Comparison of ENCODE assay signal across 10 cellular contexts in the genomic region with DNA sequence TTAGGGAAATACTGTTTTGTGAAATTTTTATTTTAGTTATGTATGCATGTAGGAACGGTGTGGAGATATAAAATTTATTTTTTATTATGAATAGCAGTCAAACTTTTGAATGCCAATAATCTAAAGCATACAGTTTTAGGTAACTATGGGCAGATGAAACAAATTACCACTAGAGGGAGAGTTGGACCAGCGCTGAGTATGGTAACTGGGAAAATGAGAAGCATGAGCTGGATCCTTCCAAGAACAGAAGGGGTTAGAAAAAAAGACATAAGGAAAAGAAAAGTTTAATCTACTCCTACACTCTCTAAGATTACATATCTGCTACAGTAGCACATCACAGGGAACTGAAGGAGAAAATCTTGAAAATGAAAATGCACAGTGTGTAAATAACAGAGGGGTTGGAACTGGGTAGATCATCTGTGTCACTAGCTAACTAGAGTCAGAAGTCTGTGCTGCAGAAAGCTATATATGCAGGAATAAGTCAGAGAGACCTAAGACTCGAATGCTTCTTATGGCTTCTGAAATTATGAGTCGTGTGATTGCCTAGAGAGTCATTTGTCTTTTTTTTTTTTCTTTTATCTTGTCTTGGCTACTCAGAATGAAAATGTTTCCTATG. TPM values are rescaled to one million over a fixed set of nuclear protein-coding genes. Genes with fewer than 3 reads are reported as not detected.
DNase-seq lines count a peak whose midpoint lies in the region; ATAC-seq, FAIRE-seq and TF ChIP-seq lines count a peak whose summit lies in the region.
"Had no signal": no experiment of that assay in that cellular context is flagged by ENCODE, and none has a peak within 500 bp of the region (broad histone marks: within the 10 kb centered on the region; RNA-seq: fewer than 3 reads in every experiment).

No MANE protein-coding gene starts in this region.

- WGBS in HepG2 (ENCODE audit: low lambda C conversion rate) = 2% methylated on average over 4 of the region's 4 CpGs

- CTCF ChIA-PET in HepG2 (lab: Yijun Ruan, JAX; ENCODE audit: low intra/inter-chr PET ratio, low total read pairs) = interaction anchor here (1.2 to 2.5 kb wide), 2 partner anchors 178 to 846 kb away, joined by 3 to 9 read pairs; no protein-coding TSS in a partner anchor

- peak; percentile 17 for DNase-seq in Caki2 (ENCODE audit: low read depth)
- DNase-seq in HuH-7 (ENCODE audit: low spot score) = peak; percentile 38
- peak; percentile 15 for DNase-seq in HepG2 (ENCODE audit: low spot score)
- DNase-seq in NCI-H1694 treated with DMSO at 0.1 percent for 48 hours (lab: John Stamatoyannopoulos, UW) = no peak
- DNase-seq in effector CD4-positive, alpha-beta T cell = no peak

- H3F3A ChIP-seq in SU-DHL-6 (ENCODE audit: insufficient read depth) = no peaks in the 10 kb centered on the region

- H3K36me3 ChIP-seq in SU-DHL-6 (ENCODE audit: low read length) = no peaks in the 10 kb centered on the region
- H3K36me3 ChIP-seq in HepG2 (replicated peaks in 1 of 2; ENCODE audit: control insufficient read depth in 1 of 2, insufficient read depth in 2 of 2, low read length in 2 of 2) = no peaks in the 10 kb centered on the region

- no peaks in the 10 kb centered on the region for H3K4me1 ChIP-seq in HepG2 (ENCODE audit: insufficient read depth, low read length)

- H3K9me3 ChIP-seq in SU-DHL-6 (ENCODE audit: insufficient read depth, low read length) = no peaks in the 10 kb centered on the region
- H3K9me3 ChIP-seq in HepG2 (ENCODE audit: low read length) = no peaks in the 10 kb centered on the region

- H3K4me3 ChIP-seq in SU-DHL-6 (ENCODE audit: insufficient read depth, low read length, poor library complexity, severe bottlenecking) = no peak overlapping the region
- H3K4me3 ChIP-seq in HepG2 (replicated peaks in 1 of 3; ENCODE audit: insufficient read depth in 1 of 3, low read depth in 2 of 3, low read length in 3 of 3) = no peak overlapping the region

- peak; percentile 53 for FAIRE-seq in HepG2 (lab: Jason Lieb, UNC)
- FAIRE-seq: GM18507 had no signal

- H3K4me2 ChIP-seq in SU-DHL-6 (ENCODE audit: low read depth, low read length, poor library complexity, severe bottlenecking) (no peak overlapping the region), HepG2 (ENCODE audit: low read depth, low read length) (no peak overlapping the region)

- ATAC-seq in HepG2 (peak; percentile 93), HG03378 (IDR thresholded peaks at IDR 0.05; ENCODE audit: unreplicated experiment) (no peak), HG03095 (IDR thresholded peaks at IDR 0.05; ENCODE audit: unreplicated experiment) (no peak)

- H2AFZ ChIP-seq in SU-DHL-6 (ENCODE audit: low read depth, low read length, severe bottlenecking) (no peak overlapping the region), HepG2 (ENCODE audit: low read length) (no peak overlapping the region)

- BruUV-seq in HepG2 (replicated peaks; lab: Mats Ljungman, UMichigan) = no TSS peak

- intact Hi-C loops in HepG2 (cut with micrococcal nuclease; ENCODE audit: unreplicated experiment) = loop anchor here (1.0 kb wide), 3 partner anchors 178 to 846 kb away; no protein-coding TSS in a partner anchor

- H3K79me2 ChIP-seq in SU-DHL-6 (ENCODE audit: insufficient read depth, low read length) = no peaks in the 10 kb centered on the region
- H3K79me2 ChIP-seq in HepG2 (ENCODE audit: insufficient read depth, low read length) = no peaks in the 10 kb centered on the region

- TF ChIP-seq POLR2A in HepG2 (IDR thresholded peaks at IDR 0.05; ENCODE audit: insufficient read depth in 1 of 2, low read depth in 2 of 2, low read length in 2 of 2) = no peak

- in situ Hi-C loops in Caki2 (cut with HindIII; ENCODE audit: low pct_unique_long_range_greater_than_20kb, low sequenced_read_pairs) = no loop called here
- in situ Hi-C loops in HepG2 (cut with HindIII; ENCODE audit: extremely low pct_ligation_motif_present, low pct_unique_long_range_greater_than_20kb) = loop anchor here (5.0 to 10.0 kb wide), 2 partner anchors 176 to 854 kb away; no protein-coding TSS in a partner anchor

- H3K27ac ChIP-seq in SU-DHL-6 (ENCODE audit: low read depth, low read length) (no peak overlapping the region), HepG2 (ENCODE audit: extremely low read length, insufficient read depth, low read length) (no peak overlapping the region)

- no peaks in the 10 kb centered on the region for H3K27me3 ChIP-seq in SU-DHL-6 (ENCODE audit: low read length)
- no peaks in the 10 kb centered on the region for H3K27me3 ChIP-seq in HepG2 (ENCODE audit: control insufficient read depth in 1 of 2, insufficient read depth in 2 of 2, low read length in 2 of 2)

- no peak for TF ChIP-seq RAD21 in HepG2 (CRISPR knock-in tag; IDR thresholded peaks at IDR 0.05)

- peak; percentile 23 for TF ChIP-seq CTCF in SU-DHL-6 (IDR thresholded peaks at IDR 0.05; ENCODE audit: insufficient read depth, low read length, poor library complexity, severe bottlenecking)
- peak; percentile 58 for TF ChIP-seq CTCF in HepG2 (CRISPR knock-in tag; IDR thresholded peaks at IDR 0.05)

- POLR2A ChIA-PET in HepG2 (lab: Yijun Ruan, JAX) = no interaction called here

- no peaks in the 10 kb centered on the region for H3K9me2 ChIP-seq in SU-DHL-6 (replicated peaks; ENCODE audit: insufficient read depth, low read length)

- H4K20me1 ChIP-seq in SU-DHL-6 (ENCODE audit: low read depth, low read length) (0 out of 2 replicates have a peak, but pooled peaks cover 4% of the 10 kb centered on the region), HepG2 (ENCODE audit: insufficient read depth, low read length) (no peaks in the 10 kb centered on the region)

- TF ChIP-seq EP300 in HepG2 (IDR thresholded peaks at IDR 0.05; ENCODE audit: low read depth in 2 of 2, low read length in 2 of 2) = no peak
- TF ChIP-seq EP300 in HepG2 (CRISPR knock-in tag; IDR thresholded peaks at IDR 0.05; ENCODE audit: borderline replicate concordance) = no peak

- H3K9ac ChIP-seq in SU-DHL-6 (ENCODE audit: low read length) = no peak overlapping the region
- H3K9ac ChIP-seq in HepG2 (ENCODE audit: insufficient read depth, low read depth, low read length) = no peak overlapping the region

RNA-seq across cellular contexts. Expression of gene REG3G, which starts 15.6 kb away (rescaled TPM):
- total RNA-seq in Caki2 (2014; rRNA removed; shearing (Covaris generic); ENCODE audit: low replicate concordance) = not detected in 2 replicates
- total RNA-seq in HepG2 (2016; rRNA removed; fragmentation: Illumina TruSeq; extraction: Trizol) = not detected in 2 replicates
- not detected in 2 replicates for total RNA-seq in HepG2 (2016; cell fraction: cytosol; rRNA removed; fragmentation: Illumina TruSeq; extraction: Trizol; ENCODE audit: low read depth)
- total RNA-seq in HepG2 (2016; cell fraction: insoluble cytoplasmic fraction; rRNA removed; fragmentation: Illumina TruSeq; extraction: Trizol) = not detected in 2 replicates
- not detected in 2 replicates for total RNA-seq in HepG2 (2016; cell fraction: membrane; rRNA removed; fragmentation: Illumina TruSeq; extraction: Trizol)
- not detected in 2 replicates for total RNA-seq in HepG2 (2016; cell fraction: nucleus; rRNA removed; fragmentation: Illumina TruSeq; extraction: Trizol)
- polyA plus RNA-seq in HepG2 (2011; rRNA removed) = not detected in 2 replicates
- polyA plus RNA-seq in HepG2 (2011; cell fraction: cytosol; rRNA removed) = not detected in 2 replicates
- not detected in 2 replicates for polyA plus RNA-seq in HepG2 (2011; cell fraction: nucleus; rRNA removed)
- polyA plus RNA-seq in HepG2 (2012) = not detected in 2 replicates
- polyA plus RNA-seq in HepG2 (2016; cell fraction: cytosol; fragmentation: Illumina TruSeq; extraction: Trizol; ENCODE audit: low read depth) = not detected in 2 replicates
- not detected in 2 replicates for polyA plus RNA-seq in HepG2 (2016; cell fraction: insoluble cytoplasmic fraction; fragmentation: Illumina TruSeq; extraction: Trizol; ENCODE audit: low read depth)
- not detected in 2 replicates for polyA plus RNA-seq in HepG2 (2016; cell fraction: membrane; fragmentation: Illumina TruSeq; extraction: Trizol; ENCODE audit: low read depth)
- polyA plus RNA-seq in HepG2 (2016; cell fraction: nucleus; fragmentation: Illumina TruSeq; extraction: Trizol; ENCODE audit: insufficient read depth, low read depth) = not detected in 2 replicates
- not detected in 2 replicates for polyA minus RNA-seq in HepG2 (2011; rRNA and poly(A)+ RNA removed; ENCODE audit: low replicate concordance)
- polyA minus RNA-seq in HepG2 (2011; cell fraction: cytosol; rRNA and poly(A)+ RNA removed) = not detected in 2 replicates
- polyA minus RNA-seq in HepG2 (2011; cell fraction: nucleus; rRNA and poly(A)+ RNA removed) = not detected in 2 replicates
- total RNA-seq: fibroblast of villous mesenchyme had no signal

RNA-seq across cellular contexts. Expression of gene REG1B, which starts 46.7 kb away (rescaled TPM):
- total RNA-seq in Caki2 (2014; rRNA removed; shearing (Covaris generic); ENCODE audit: low replicate concordance) = not detected in 2 replicates
- not detected in 2 replicates for total RNA-seq in HepG2 (2016; rRNA removed; fragmentation: Illumina TruSeq; extraction: Trizol)
- not detected in 2 replicates for total RNA-seq in HepG2 (2016; cell fraction: cytosol; rRNA removed; fragmentation: Illumina TruSeq; extraction: Trizol; ENCODE audit: low read depth)
- total RNA-seq in HepG2 (2016; cell fraction: insoluble cytoplasmic fraction; rRNA removed; fragmentation: Illumina TruSeq; extraction: Trizol) = not detected in 2 replicates
- total RNA-seq in HepG2 (2016; cell fraction: membrane; rRNA removed; fragmentation: Illumina TruSeq; extraction: Trizol) = not detected in 2 replicates
- total RNA-seq in HepG2 (2016; cell fraction: nucleus; rRNA removed; fragmentation: Illumina TruSeq; extraction: Trizol) = not detected in 2 replicates
- polyA plus RNA-seq in HepG2 (2011; rRNA removed) = not detected in 2 replicates
- not detected in 2 replicates for polyA plus RNA-seq in HepG2 (2011; cell fraction: cytosol; rRNA removed)
- polyA plus RNA-seq in HepG2 (2011; cell fraction: nucleus; rRNA removed) = not detected in 2 replicates
- polyA plus RNA-seq in HepG2 (2012) = not detected in 2 replicates
- polyA plus RNA-seq in HepG2 (2016; cell fraction: cytosol; fragmentation: Illumina TruSeq; extraction: Trizol; ENCODE audit: low read depth) = not detected in 2 replicates
- not detected in 2 replicates for polyA plus RNA-seq in HepG2 (2016; cell fraction: insoluble cytoplasmic fraction; fragmentation: Illumina TruSeq; extraction: Trizol; ENCODE audit: low read depth)
- not detected in 2 replicates for polyA plus RNA-seq in HepG2 (2016; cell fraction: membrane; fragmentation: Illumina TruSeq; extraction: Trizol; ENCODE audit: low read depth)
- not detected in 2 replicates for polyA plus RNA-seq in HepG2 (2016; cell fraction: nucleus; fragmentation: Illumina TruSeq; extraction: Trizol; ENCODE audit: insufficient read depth, low read depth)
- not detected in 2 replicates for polyA minus RNA-seq in HepG2 (2011; rRNA and poly(A)+ RNA removed; ENCODE audit: low replicate concordance)
- polyA minus RNA-seq in HepG2 (2011; cell fraction: cytosol; rRNA and poly(A)+ RNA removed) = not detected in 2 replicates
- not detected in 2 replicates for polyA minus RNA-seq in HepG2 (2011; cell fraction: nucleus; rRNA and poly(A)+ RNA removed)
- total RNA-seq: fibroblast of villous mesenchyme had no signal

Comparison
In these comparisons a context has a peak if more than half of its experiments do, and no peak if none do; other contexts are left out.
1. DNase-seq: peak in Caki2 (single experiment), HuH-7 (single experiment) and HepG2 (single experiment); none in NCI-H1694 treated with DMSO at 0.1 percent for 48 hours (single experiment) and effector CD4-positive, alpha-beta T cell (single experiment).